In genomic region chr16:51666821-51667220, GRCh38 we compare ENCODE assay signal across 15 cellular contexts.
DNase-seq lines count a peak whose midpoint lies in the region; ATAC-seq, FAIRE-seq and TF ChIP-seq lines count a peak whose summit lies in the region.
"Had no signal": no experiment of that assay in that cellular context is flagged by ENCODE, and none has a peak within 500 bp of the region (broad histone marks: within the 10 kb centered on the region; RNA-seq: fewer than 3 reads in every experiment).

No MANE protein-coding gene starts in this region.

- no peak overlapping the region for H2AFZ ChIP-seq in mesenchymal stem cell (ENCODE audit: low read depth, low read length)

- no peaks in the 10 kb centered on the region for H3K9me3 ChIP-seq in mesenchymal stem cell (ENCODE audit: control insufficient read depth, low read length)
- H3K9me3 ChIP-seq: BLaER1 treated with 17β-estradiol and CSF1 and Interleukin-3, amounts not matched to agents 10 nM and 100 nM; SJSA1 had no signal

- H3K27me3 ChIP-seq in BJ (ENCODE audit: control insufficient read depth, insufficient read depth, low read length), result no peaks in the 10 kb centered on the region; the same call in 1 of the 2 replicates
- peaks cover 0 to 14% of the 10 kb centered on the region in 2 experiments for H3K27me3 ChIP-seq in mesenchymal stem cell (ENCODE audit: control insufficient read depth in 1 of 2, insufficient read depth in 1 of 2, low read length in 2 of 2)
- H3K27me3 ChIP-seq: BLaER1 treated with 17β-estradiol and CSF1 and Interleukin-3, amounts not matched to agents 10 nM and 100 nM; SJSA1 had no signal

- H2BK5ac ChIP-seq in mesenchymal stem cell (ENCODE audit: low read depth, low read length, poor library complexity, severe bottlenecking), result no peak overlapping the region

- CTCF ChIA-PET in BJ (lab: Yijun Ruan, JAX), result interaction anchor here (1.2 kb wide), 1 partner anchor 15 kb away, joined by 3 read pairs; no protein-coding TSS in a partner anchor

- H2BK15ac ChIP-seq in mesenchymal stem cell (ENCODE audit: low read depth, poor library complexity, severe bottlenecking), result no peak overlapping the region

- no peak for ATAC-seq in GM21619 (IDR thresholded peaks at IDR 0.05; ENCODE audit: unreplicated experiment)
- ATAC-seq: HepG2 had no signal

- no peak overlapping the region for H2AK5ac ChIP-seq in mesenchymal stem cell (ENCODE audit: low read length, severe bottlenecking)

- H3K4me1 ChIP-seq in mesenchymal stem cell (ENCODE audit: control insufficient read depth, insufficient read depth, low read depth, low read length), result no peaks in the 10 kb centered on the region
- H3K4me1 ChIP-seq: SJSA1 had no signal

- H3K4me3 ChIP-seq in BJ (ENCODE audit: low read depth, low read length), result no peak overlapping the region
- no peak overlapping the region for H3K4me3 ChIP-seq in mesenchymal stem cell (ENCODE audit: insufficient read depth in 1 of 2, low read depth in 1 of 2, low read length in 2 of 2)
- H3K4me3 ChIP-seq: BLaER1 treated with 17β-estradiol and CSF1 and Interleukin-3, amounts not matched to agents 10 nM and 100 nM; SJSA1 had no signal

- no peak overlapping the region for H3K9ac ChIP-seq in mesenchymal stem cell (ENCODE audit: low read length)
- H3K9ac ChIP-seq: BLaER1 treated with 17β-estradiol and CSF1 and Interleukin-3, amounts not matched to agents 10 nM and 100 nM had no signal

- POLR2A ChIA-PET in BJ (lab: Charles Lee), result no interaction called here

- no peak for TF ChIP-seq CTCF in BJ (IDR thresholded peaks at IDR 0.05; ENCODE audit: insufficient read depth, low read depth, low read length)

- H3K36me3 ChIP-seq in BJ (ENCODE audit: control insufficient read depth, insufficient read depth, low read length), result no peaks in the 10 kb centered on the region
- H3K36me3 ChIP-seq in mesenchymal stem cell (ENCODE audit: control insufficient read depth in 1 of 2, insufficient read depth in 2 of 2, low read depth in 1 of 2, low read length in 2 of 2), result no peaks in the 10 kb centered on the region
- H3K36me3 ChIP-seq: BLaER1 treated with 17β-estradiol and CSF1 and Interleukin-3, amounts not matched to agents 10 nM and 100 nM; SJSA1 had no signal

- H3K14ac ChIP-seq in mesenchymal stem cell (ENCODE audit: low read length in 2 of 2), result no peak overlapping the region

- H3K4ac ChIP-seq in mesenchymal stem cell (ENCODE audit: low read depth in 1 of 2, low read length in 2 of 2), result no peak overlapping the region

- DNase-seq in A172 (ENCODE audit: low spot score) (peak; percentile 68), BJ (ENCODE audit: low read depth) (peak; percentile 7), RPMI7951 (ENCODE audit: low read depth) (peak; percentile 74), mesenchymal stem cell (peak; percentile 4), activated gamma-delta T cell (lab: John Stamatoyannopoulos, UW) (no peak), GM19239 (ENCODE audit: insufficient read length, low spot score) (no peak), urothelium cell line (ENCODE audit: low spot score) (no peak)
- DNase-seq: H7, KG1, NCI-H226, NCI-H524 treated with DMSO at 0.1 percent for 48 hours had no signal

- 61% methylated on average over 4 of the region's 6 CpGs for WGBS in mesenchymal stem cell

- H4K8ac ChIP-seq in mesenchymal stem cell (ENCODE audit: low read length), result no peak overlapping the region

- H3K79me1 ChIP-seq in mesenchymal stem cell (replicated peaks; ENCODE audit: low read length, poor library complexity, severe bottlenecking), result no peaks in the 10 kb centered on the region

- no peak overlapping the region for H4K91ac ChIP-seq in mesenchymal stem cell (ENCODE audit: low read length)

- no peak overlapping the region for H3K23ac ChIP-seq in mesenchymal stem cell (ENCODE audit: low read length in 2 of 2)

- no peak overlapping the region for H2BK12ac ChIP-seq in mesenchymal stem cell (ENCODE audit: low read length in 2 of 2)

- no peak overlapping the region for H3K18ac ChIP-seq in mesenchymal stem cell (ENCODE audit: low read depth in 1 of 2, low read length in 2 of 2)

- no peak overlapping the region for H2BK120ac ChIP-seq in mesenchymal stem cell (ENCODE audit: low read depth, low read length)

- H3K27ac ChIP-seq in mesenchymal stem cell (ENCODE audit: low read length, poor library complexity, severe bottlenecking), result no peak overlapping the region
- H3K27ac ChIP-seq: BLaER1 treated with 17β-estradiol and CSF1 and Interleukin-3, amounts not matched to agents 10 nM and 100 nM; SJSA1 had no signal

- FAIRE-seq in GM19239 (lab: Jason Lieb, UNC) (no peak), urothelium cell line (lab: Jason Lieb, UNC) (no peak)
- FAIRE-seq: HepG2 had no signal

- H3K4me2 ChIP-seq in mesenchymal stem cell (ENCODE audit: low read length, poor library complexity, severe bottlenecking), result no peak overlapping the region
- H3K4me2 ChIP-seq: BLaER1 treated with 17β-estradiol and CSF1 and Interleukin-3, amounts not matched to agents 10 nM and 100 nM had no signal

Comparison
In these comparisons a context has a peak if more than half of its experiments do, and no peak if none do; other contexts are left out.
1. DNase-seq: peak in A172 (single experiment), BJ (single experiment), RPMI7951 (single experiment) and mesenchymal stem cell (single experiment); none in activated gamma-delta T cell (single experiment), GM19239 (single experiment) and urothelium cell line (single experiment).